In the genomic region with DNA sequence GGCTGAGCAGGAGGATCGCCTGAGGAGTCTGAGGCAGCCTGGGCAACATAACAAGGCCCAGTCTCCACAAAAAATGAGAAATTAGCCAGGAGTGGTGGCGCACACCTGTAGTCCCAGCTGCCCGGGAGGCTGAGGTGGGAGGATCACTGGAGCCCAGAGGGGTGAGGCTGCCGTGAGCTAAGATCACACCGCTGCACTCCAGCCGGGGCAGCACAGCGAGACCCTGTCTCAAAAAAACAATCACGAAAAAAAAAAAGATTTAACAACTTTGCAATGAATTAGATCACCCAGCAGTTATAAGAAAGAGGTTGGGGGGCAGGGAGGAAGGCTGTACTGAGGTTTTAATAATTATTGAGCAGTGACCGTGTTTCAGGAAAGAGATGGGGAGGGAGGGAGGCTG, we compare ENCODE assay signal across 20 cellular contexts. TPM values are rescaled to one million over a fixed set of nuclear protein-coding genes. Genes with fewer than 3 reads are reported as not detected.
DNase-seq lines count a peak whose midpoint lies in the region; FAIRE-seq and TF ChIP-seq lines count a peak whose summit lies in the region.
"Had no signal": no experiment of that assay in that cellular context is flagged by ENCODE, and none has a peak within 500 bp of the region (broad histone marks: within the 10 kb centered on the region; RNA-seq: fewer than 3 reads in every experiment).

No MANE protein-coding gene starts in this region.

- H3K9ac ChIP-seq in colonic mucosa (ENCODE audit: low read depth in 2 of 2, low read length in 2 of 2) (no peak overlapping the region), kidney (ENCODE audit: low read length in 2 of 2) (no peak overlapping the region)
- H3K9ac ChIP-seq: SK-N-SH had no signal

- H3K27me3 Mint-ChIP-seq in nephron progenitor cell (ENCODE audit: low read depth, poor library complexity), result peaks cover 18% of the 10 kb centered on the region

- DNase-seq in Caki2 (ENCODE audit: low read depth), result peak; percentile 49
- DNase-seq in colonic mucosa, result no peak
- peak; percentile 37 for DNase-seq in kidney
- peak; percentile 66 for DNase-seq in retina
- no peak for DNase-seq in GM03348 (ENCODE audit: low spot score)
- no peak for DNase-seq in osteoblast (ENCODE audit: insufficient read length, low spot score, missing footprints)
- no peak for DNase-seq in COR-L47 (lab: John Stamatoyannopoulos, UW)
- DNase-seq in nephron progenitor cell, result no peak
- DNase-seq: Kasumi-1, MG63, NCI-H1048, NCI-H1436 treated with DMSO at 0.1 percent for 48 hours, NCI-H2081, SHP77 treated with DMSO at 0.1 percent for 48 hours, SK-N-SH had no signal

- H3K27ac ChIP-seq in colonic mucosa, result peak overlapping the region; percentile 74
- no peak overlapping the region for H3K27ac ChIP-seq in kidney (ENCODE audit: low read depth in 2 of 2, low read length in 2 of 2)
- H3K27ac ChIP-seq in osteoblast (ENCODE audit: low read depth, low read length), result no peak overlapping the region

- peaks cover 8% of the 10 kb centered on the region for H3K36me3 Mint-ChIP-seq in nephron progenitor cell (ENCODE audit: low read depth)
- H3K36me3 Mint-ChIP-seq: CD14-positive monocyte had no signal

- no peak for FAIRE-seq in kidney (lab: Jason Lieb, UNC)
- FAIRE-seq: G401.6, RCC 7860 had no signal

- H3K9me3 ChIP-seq in colonic mucosa (no peaks in the 10 kb centered on the region), kidney (ENCODE audit: control insufficient read depth in 1 of 2, low read length in 2 of 2) (no peaks in the 10 kb centered on the region), osteoblast (ENCODE audit: low read depth, low read length) (no peaks in the 10 kb centered on the region)
- H3K9me3 ChIP-seq: HAP-1, MG63, SK-N-SH had no signal

- H2AFZ ChIP-seq in osteoblast (ENCODE audit: low read length), result no peak overlapping the region

- H3K4me1 ChIP-seq in colonic mucosa (no peaks in the 10 kb centered on the region), kidney (ENCODE audit: control insufficient read depth in 1 of 2, insufficient read depth in 1 of 2, low read depth in 1 of 2, low read length in 2 of 2) (peaks cover 0 to 13% of the 10 kb centered on the region in 2 donors), osteoblast (ENCODE audit: insufficient read depth, low read length) (peaks cover 3% of the 10 kb centered on the region)
- H3K4me1 ChIP-seq: HAP-1 had no signal

- no peak overlapping the region for H3K4me3 Mint-ChIP-seq in nephron progenitor cell
- H3K4me3 Mint-ChIP-seq: IgD-negative memory B cell had no signal

- no peak overlapping the region for H3K27ac Mint-ChIP-seq in nephron progenitor cell
- H3K27ac Mint-ChIP-seq: CD14-positive monocyte, IgD-negative memory B cell had no signal

- no peaks in the 10 kb centered on the region for H4K20me1 ChIP-seq in osteoblast (ENCODE audit: insufficient read depth, low read length)

- H3K4me1 Mint-ChIP-seq in nephron progenitor cell, result peaks cover 50% of the 10 kb centered on the region
- H3K4me1 Mint-ChIP-seq: IgD-negative memory B cell had no signal

- no peaks in the 10 kb centered on the region for H3K36me3 ChIP-seq in colonic mucosa
- no peaks in the 10 kb centered on the region for H3K36me3 ChIP-seq in kidney (ENCODE audit: control insufficient read depth in 1 of 2, insufficient read depth in 2 of 2, low read length in 2 of 2)
- no peaks in the 10 kb centered on the region for H3K36me3 ChIP-seq in osteoblast (ENCODE audit: insufficient read depth, low read length)
- H3K36me3 ChIP-seq: HAP-1, MG63 had no signal

- no peaks in the 10 kb centered on the region for H3K27me3 ChIP-seq in colonic mucosa
- H3K27me3 ChIP-seq in osteoblast (ENCODE audit: insufficient read depth, low read length), result peaks cover 4% of the 10 kb centered on the region
- H3K27me3 ChIP-seq: MG63 had no signal

- in situ Hi-C loops in Caki2 (cut with HindIII; ENCODE audit: low pct_unique_long_range_greater_than_20kb, low sequenced_read_pairs), result no loop called here

- H3K4me3 ChIP-seq in colonic mucosa, result no peak overlapping the region
- H3K4me3 ChIP-seq in kidney (ENCODE audit: low read length in 2 of 2), result no peak overlapping the region
- H3K4me3 ChIP-seq in osteoblast (ENCODE audit: insufficient read depth, low read length), result no peak overlapping the region
- H3K4me3 ChIP-seq: HAP-1, MG63 had no signal

- H3K79me2 ChIP-seq in osteoblast (ENCODE audit: insufficient read depth, low read length), result no peaks in the 10 kb centered on the region

- H3K9me3 Mint-ChIP-seq in nephron progenitor cell, result no peaks in the 10 kb centered on the region
- H3K9me3 Mint-ChIP-seq: CD14-positive monocyte, IgD-negative memory B cell had no signal

- H3K4me2 ChIP-seq in osteoblast (ENCODE audit: insufficient read depth, low read length), result no peak overlapping the region
- H3K4me2 ChIP-seq: SK-N-SH had no signal

- intact Hi-C loops in colonic mucosa (cut with DNase I) (no loop called here), kidney (cut with DNase I) (no loop called here)

- TF ChIP-seq CTCF in colonic mucosa (IDR thresholded peaks at IDR 0.05) (no peak), kidney (IDR thresholded peaks at IDR 0.05; ENCODE audit: borderline replicate concordance, extremely low read depth, insufficient read depth) (no peak), osteoblast (IDR thresholded peaks at IDR 0.05; ENCODE audit: extremely low read depth, low read depth, low read length) (no peak), nephron progenitor cell (IDR thresholded peaks at IDR 0.05) (no peak)

RNA-seq across cellular contexts. Expression of gene RPH3AL, which starts 49.4 kb away (rescaled TPM):
- 17.7 and 28.8 TPM in 2 replicates for total RNA-seq in Caki2 (2014; rRNA removed; shearing (Covaris generic); ENCODE audit: low replicate concordance)
- total RNA-seq in colonic mucosa (10 to 100 TPM; 14.9 to 34.2 TPM), kidney (55.9 TPM), osteoblast (2.9 and 3.2 TPM in 2 replicates)
- polyA plus RNA-seq in kidney (ENCODE audit: insufficient read depth, low read depth, low replicate concordance), result 18.1 TPM

Comparison
In these comparisons a context has a peak if more than half of its experiments do, and no peak if none do; other contexts are left out.
1. DNase-seq: peak in Caki2 (single experiment), kidney (single experiment) and retina (single experiment); none in colonic mucosa (single experiment), GM03348 (single experiment), osteoblast (single experiment), COR-L47 (single experiment) and nephron progenitor cell (single experiment).